ENCODE assay signal across 1 cellular context in genomic region chr12:56999456-56999855, GRCh38.
TF ChIP-seq lines count a peak whose summit lies in the region.

No MANE protein-coding gene starts in this region.

TF ChIP-seq in SK-N-SH, 30 proteins besides CTCF, POLR2A, EP300 and RAD21:
- no peak for TF ChIP-seq RXRA (IDR thresholded peaks at IDR 0.05; ENCODE audit: borderline replicate concordance, low read depth)
